Comparison of ENCODE assay signal across 25 cellular contexts in genomic region chr2:150885236-150885635, GRCh38.
DNase-seq lines count a peak whose midpoint lies in the region; ATAC-seq and TF ChIP-seq lines count a peak whose summit lies in the region.
"Had no signal": no experiment of that assay in that cellular context is flagged by ENCODE, and none has a peak within 500 bp of the region (broad histone marks: within the 10 kb centered on the region; RNA-seq: fewer than 3 reads in every experiment).

No MANE protein-coding gene starts in this region.

- H3K36me3 Mint-ChIP-seq in Caco-2 (ENCODE audit: insufficient read depth, unreplicated experiment) = no peaks in the 10 kb centered on the region
- H3K36me3 Mint-ChIP-seq: IgD-negative memory B cell had no signal

- DNase-seq in NCI-H226 = peak; percentile 75
- peak; percentile 80 for DNase-seq in amniotic epithelial cell (ENCODE audit: low read depth)
- DNase-seq in fibroblast of pulmonary artery (ENCODE audit: low read depth) = peak; percentile 34
- DNase-seq in Caco-2 = no peak
- no peak for DNase-seq in activated naive CD4-positive, alpha-beta T cell treated with Interleukin-2 at 50 U/mL for 16 hours
- DNase-seq in activated CD4-positive, alpha-beta T cell treated with anti-CD3 and anti-CD28 coated beads, Interleukin-2, amount 50 U/mL, for 1 hour = no peak
- no peak for DNase-seq in right cardiac atrium
- DNase-seq: AML-193; CD4-positive, alpha-beta T cell; GDM1; GOT3; HFFc6; MM.1S; NCI-H2029; NCI-H446 treated with DMSO at 0.1 percent for 48 hours; NCI-H526 treated with DMSO at 0.1 percent for 48 hours; SHP77 treated with DMSO at 0.1 percent for 48 hours had no signal

- H3K4me3 ChIP-seq in fibroblast of pulmonary artery (replicated peaks; ENCODE audit: low read depth, low read length) = no peak overlapping the region
- H3K4me3 ChIP-seq in Caco-2 (ENCODE audit: low read depth, low read length) = no peak overlapping the region
- H3K4me3 ChIP-seq in right cardiac atrium (ENCODE audit: low read length) = no peak overlapping the region
- H3K4me3 ChIP-seq: A549; BLaER1 treated with 17β-estradiol and CSF1 and Interleukin-3, amounts not matched to agents 10 nM and 100 nM; GM12878; HAP-1 had no signal

- intact Hi-C loops in Caco-2 (cut with micrococcal nuclease; ENCODE audit: unreplicated experiment) (no loop called here), right cardiac atrium (cut with DNase I) (no loop called here)

- H3K9me3 Mint-ChIP-seq in Caco-2 (ENCODE audit: unreplicated experiment) = peaks cover 10% of the 10 kb centered on the region
- H3K9me3 Mint-ChIP-seq: HFFc6, IgD-negative memory B cell had no signal

- no peak overlapping the region for H3K27ac Mint-ChIP-seq in Caco-2 (ENCODE audit: unreplicated experiment)
- H3K27ac Mint-ChIP-seq: CD4-positive, alpha-beta T cell; HFFc6; IgD-negative memory B cell had no signal

- no peaks in the 10 kb centered on the region for H3K4me1 Mint-ChIP-seq in Caco-2 (ENCODE audit: low read depth, unreplicated experiment)
- H3K4me1 Mint-ChIP-seq: IgD-negative memory B cell had no signal

- POLR2A ChIA-PET in Caco-2 (lab: Charles Lee) = no interaction called here

- BruUV-seq in Caco-2 (replicated peaks; lab: Mats Ljungman, UMichigan) = no TSS peak

- H3K27me3 ChIP-seq in Caco-2 (replicated peaks; ENCODE audit: control insufficient read depth, insufficient read depth, low read length) = no peaks in the 10 kb centered on the region
- no peaks in the 10 kb centered on the region for H3K27me3 ChIP-seq in right cardiac atrium (ENCODE audit: control insufficient read depth, insufficient read depth)
- H3K27me3 ChIP-seq: BLaER1 treated with 17β-estradiol and CSF1 and Interleukin-3, amounts not matched to agents 10 nM and 100 nM had no signal

- H3K27ac ChIP-seq in right cardiac atrium (ENCODE audit: low read length) = no peak overlapping the region
- H3K27ac ChIP-seq: A549; BLaER1 treated with 17β-estradiol and CSF1 and Interleukin-3, amounts not matched to agents 10 nM and 100 nM; KMS-11 had no signal

- no peaks in the 10 kb centered on the region for H3K27me3 Mint-ChIP-seq in Caco-2 (ENCODE audit: insufficient read depth, unreplicated experiment)
- H3K27me3 Mint-ChIP-seq: CD4-positive, alpha-beta T cell; IgD-negative memory B cell had no signal

- CTCF ChIA-PET in Caco-2 (lab: Charles Lee) = no interaction called here

- TF ChIP-seq CTCF in fibroblast of pulmonary artery (IDR thresholded peaks at IDR 0.05; ENCODE audit: low read length, missing control alignments) (no peak), Caco-2 (IDR thresholded peaks at IDR 0.05; ENCODE audit: insufficient read depth in 1 of 2, low read depth in 1 of 2, low read length in 1 of 2, severe bottlenecking in 1 of 2, unreplicated experiment in 1 of 2) (no peak)

- 0 out of 2 replicates have a peak, but pooled peaks cover 4% of the 10 kb centered on the region for H3K4me1 ChIP-seq in Caco-2
- H3K4me1 ChIP-seq in right cardiac atrium (ENCODE audit: control insufficient read depth, insufficient read depth, low read length) = no peaks in the 10 kb centered on the region
- H3K4me1 ChIP-seq: A549, HAP-1 had no signal

- WGBS in right cardiac atrium = 97% methylated on average over 1 of the region's 1 CpG

- H3K4me3 Mint-ChIP-seq in Caco-2 (ENCODE audit: unreplicated experiment) = no peak overlapping the region
- H3K4me3 Mint-ChIP-seq: CD4-positive, alpha-beta T cell; HFFc6; IgD-negative memory B cell had no signal

- H3K36me3 ChIP-seq in Caco-2 (ENCODE audit: control insufficient read depth, insufficient read depth, low read length) = no peaks in the 10 kb centered on the region
- H3K36me3 ChIP-seq: BLaER1 treated with 17β-estradiol and CSF1 and Interleukin-3, amounts not matched to agents 10 nM and 100 nM; HAP-1 had no signal

- H3K9me3 ChIP-seq in Caco-2 = no peaks in the 10 kb centered on the region
- no peaks in the 10 kb centered on the region for H3K9me3 ChIP-seq in right cardiac atrium (ENCODE audit: control insufficient read depth, low read length)
- H3K9me3 ChIP-seq: A549, HAP-1, SK-N-SH had no signal

- no peak for ATAC-seq in right cardiac atrium
- ATAC-seq: A549, GM12878, Panc1 had no signal

Comparison
In these comparisons a context has a peak if more than half of its experiments do, and no peak if none do; other contexts are left out.
1. DNase-seq: peak in NCI-H226 (single experiment), amniotic epithelial cell (single experiment) and fibroblast of pulmonary artery (single experiment); none in Caco-2 (0 of 2), activated naive CD4-positive, alpha-beta T cell treated with Interleukin-2 at 50 U/mL for 16 hours (single experiment), activated CD4-positive, alpha-beta T cell treated with anti-CD3 and anti-CD28 coated beads, Interleukin-2, amount 50 U/mL, for 1 hour (single experiment) and right cardiac atrium (0 of 3).